In genomic region chr11:133096981-133097380, GRCh38 we compare ENCODE assay signal across 22 cellular contexts.
DNase-seq lines count a peak whose midpoint lies in the region; ATAC-seq, FAIRE-seq and TF ChIP-seq lines count a peak whose summit lies in the region.
"Had no signal": no experiment of that assay in that cellular context is flagged by ENCODE, and none has a peak within 500 bp of the region (broad histone marks: within the 10 kb centered on the region; RNA-seq: fewer than 3 reads in every experiment).

No MANE protein-coding gene starts in this region.

- H3K79me2 ChIP-seq in HepG2 (ENCODE audit: insufficient read depth, low read length) (no peaks in the 10 kb centered on the region), K562 (ENCODE audit: control insufficient read depth, insufficient read depth, low read length) (no peaks in the 10 kb centered on the region)

- H3K27me3 ChIP-seq in HepG2 (ENCODE audit: control insufficient read depth in 1 of 2, insufficient read depth in 2 of 2, low read length in 2 of 2) (no peaks in the 10 kb centered on the region), right lobe of liver (no peaks in the 10 kb centered on the region), IMR-90 (ENCODE audit: control insufficient read depth, insufficient read depth, low read length) (no peaks in the 10 kb centered on the region), K562 (ENCODE audit: control insufficient read depth in 2 of 2, insufficient read depth in 2 of 2, low read length in 2 of 2) (no peaks in the 10 kb centered on the region), upper lobe of right lung (no peaks in the 10 kb centered on the region)
- H3K27me3 ChIP-seq: BE2C, BLaER1 had no signal

- TF ChIP-seq POLR2A in HepG2 (IDR thresholded peaks at IDR 0.05; ENCODE audit: insufficient read depth in 1 of 2, low read depth in 2 of 2, low read length in 2 of 2), result no peak
- no peak for TF ChIP-seq POLR2A in right lobe of liver (IDR thresholded peaks at IDR 0.05)
- TF ChIP-seq POLR2A in IMR-90 (IDR thresholded peaks at IDR 0.05; ENCODE audit: low read depth, low read length), result no peak
- no peak for TF ChIP-seq POLR2A in K562 (conservative IDR thresholded peaks at IDR 0.05)

- no peak overlapping the region for H2AK9ac ChIP-seq in IMR-90 (replicated peaks; ENCODE audit: low read depth, low read length, poor library complexity)

- WGBS in HepG2 (ENCODE audit: low lambda C conversion rate), result 34% methylated on average over 5 of the region's 5 CpGs
- WGBS in right lobe of liver (ENCODE audit: insufficient coverage, low coverage, low lambda C conversion rate, missing lambda C conversion rate), result 75% methylated on average over 5 of the region's 5 CpGs
- WGBS in IMR-90 (ENCODE audit: extremely low coverage in 2 of 2, insufficient read length in 1 of 2), 2 experiments, result no CpG with 5 or more reads among the region's 5 CpGs
- 1% methylated on average over 5 of the region's 5 CpGs for WGBS in K562 (ENCODE audit: insufficient coverage, low coverage, missing lambda C conversion rate)

- H3K9me1 ChIP-seq in IMR-90 (ENCODE audit: insufficient read depth, low read length) (no peaks in the 10 kb centered on the region), K562 (ENCODE audit: control insufficient read depth, insufficient read depth, low read length) (no peaks in the 10 kb centered on the region)

- H3K23ac ChIP-seq in IMR-90 (ENCODE audit: low read depth, low read length), result no peak overlapping the region

- H4K5ac ChIP-seq in IMR-90 (ENCODE audit: low read depth, low read length), result no peak overlapping the region

- no peak overlapping the region for H2AK5ac ChIP-seq in IMR-90 (ENCODE audit: low read depth, low read length)

- intact Hi-C loops in HepG2 (cut with micrococcal nuclease; ENCODE audit: unreplicated experiment) (no loop called here), right lobe of liver (cut with DNase I) (no loop called here), IMR-90 (cut with micrococcal nuclease) (no loop called here), K562 (cut with micrococcal nuclease) (no loop called here), upper lobe of right lung (cut with DNase I) (no loop called here)

- POLR2A ChIA-PET in HepG2 (lab: Yijun Ruan, JAX) (no interaction called here), IMR-90 (lab: Charles Lee; ENCODE audit: unreplicated experiment) (no interaction called here), K562 (lab: Yijun Ruan, JAX) (no interaction called here)

- FAIRE-seq in HepG2 (lab: Jason Lieb, UNC) (no peak), K562 (lab: Jason Lieb, UNC) (no peak)
- FAIRE-seq: D721Med, G401.6, GM12891, GM19239 had no signal

- H2BK5ac ChIP-seq in IMR-90 (ENCODE audit: low read depth, low read length, poor library complexity, severe bottlenecking), result no peak overlapping the region

- H3K27ac ChIP-seq in HepG2 (ENCODE audit: extremely low read length, insufficient read depth, low read length), result no peak overlapping the region
- no peak overlapping the region for H3K27ac ChIP-seq in right lobe of liver
- H3K27ac ChIP-seq in IMR-90 (ENCODE audit: insufficient read depth, low read length), result no peak overlapping the region
- no peak overlapping the region for H3K27ac ChIP-seq in K562 (ENCODE audit: extremely low read depth, low read depth, low read length)
- H3K27ac ChIP-seq in upper lobe of right lung, result no peak overlapping the region
- H3K27ac ChIP-seq: 22Rv1, BLaER1 had no signal

- H3K4me2 ChIP-seq in HepG2 (ENCODE audit: low read depth, low read length) (no peak overlapping the region), IMR-90 (ENCODE audit: low read depth, low read length) (no peak overlapping the region), K562 (ENCODE audit: insufficient read depth, low read length) (no peak overlapping the region)
- H3K4me2 ChIP-seq: BLaER1 had no signal

- H4K8ac ChIP-seq in IMR-90 (ENCODE audit: low read depth in 2 of 2, low read length in 2 of 2), result no peak overlapping the region

- ATAC-seq in HepG2 (no peak), right lobe of liver (no peak), IMR-90 (ENCODE audit: low read depth) (no peak), K562 (no peak), upper lobe of right lung (no peak)
- ATAC-seq: CD8-positive, alpha-beta T cell had no signal

- H3K18ac ChIP-seq in IMR-90 (ENCODE audit: low read depth, low read length), result no peak overlapping the region

- H2BK20ac ChIP-seq in IMR-90 (ENCODE audit: low read depth, low read length), result no peak overlapping the region

- dilution Hi-C loops in IMR-90 (cut with HindIII; ENCODE audit: low sequenced_read_pairs, unreplicated experiment), result no loop called here

- H3K4me1 ChIP-seq in HepG2 (ENCODE audit: insufficient read depth, low read length) (no peaks in the 10 kb centered on the region), right lobe of liver (no peaks in the 10 kb centered on the region), IMR-90 (ENCODE audit: control insufficient read depth, insufficient read depth, low read length) (no peaks in the 10 kb centered on the region), K562 (replicated peaks in 1 of 2; ENCODE audit: control insufficient read depth in 2 of 2, insufficient read depth in 2 of 2, low read length in 2 of 2) (no peaks in the 10 kb centered on the region), upper lobe of right lung (no peaks in the 10 kb centered on the region)
- H3K4me1 ChIP-seq: BE2C, BLaER1, Caco-2 had no signal

- H3K36me3 ChIP-seq in HepG2 (replicated peaks in 1 of 2; ENCODE audit: control insufficient read depth in 1 of 2, insufficient read depth in 2 of 2, low read length in 2 of 2) (no peaks in the 10 kb centered on the region), right lobe of liver (no peaks in the 10 kb centered on the region), IMR-90 (ENCODE audit: control insufficient read depth, insufficient read depth, low read length) (no peaks in the 10 kb centered on the region), K562 (ENCODE audit: control insufficient read depth, insufficient read depth, low read length) (no peaks in the 10 kb centered on the region), upper lobe of right lung (no peaks in the 10 kb centered on the region)
- H3K36me3 ChIP-seq: BE2C, BLaER1 had no signal

- TF ChIP-seq RAD21 in HepG2 (CRISPR knock-in tag; IDR thresholded peaks at IDR 0.05), result no peak
- TF ChIP-seq RAD21 in IMR-90 (IDR thresholded peaks at IDR 0.05; ENCODE audit: low read length), result no peak
- TF ChIP-seq RAD21 in K562 (CRISPR knock-in tag; conservative IDR thresholded peaks at IDR 0.05 in 1 of 2, IDR thresholded peaks at IDR 0.05 in 1 of 2), result no peak

- no peak overlapping the region for H2BK120ac ChIP-seq in IMR-90 (ENCODE audit: low read depth, low read length)

- DNase-seq in HepG2 (ENCODE audit: low spot score) (no peak), right lobe of liver (no peak), IMR-90 (no peak), K562 (ENCODE audit: extremely low read depth in 1 of 4, low spot score in 3 of 4) (no peak), upper lobe of right lung (no peak), globus pallidus (ENCODE audit: low spot score) (no peak), midbrain (lab: John Stamatoyannopoulos, UW) (no peak)
- DNase-seq: ACHN; BE2C; C1 segment of cervical spinal cord; Caco-2; Calu3; CD4-positive, alpha-beta T cell; CD8-positive, alpha-beta T cell; DMS79 treated with DMSO at 0.1 percent for 48 hours; GF-D8 had no signal

- H3K4me3 ChIP-seq in HepG2 (replicated peaks in 1 of 3; ENCODE audit: insufficient read depth in 1 of 3, low read depth in 2 of 3, low read length in 3 of 3) (no peak overlapping the region), right lobe of liver (no peak overlapping the region), IMR-90 (ENCODE audit: insufficient read depth, low read depth, low read length) (no peak overlapping the region), K562 (no peak overlapping the region), upper lobe of right lung (no peak overlapping the region)
- H3K4me3 ChIP-seq: BLaER1 had no signal

- TF ChIP-seq CTCF in HepG2 (CRISPR knock-in tag; IDR thresholded peaks at IDR 0.05), result no peak
- no peak for TF ChIP-seq CTCF in right lobe of liver (IDR thresholded peaks at IDR 0.05)
- TF ChIP-seq CTCF in IMR-90 (conservative IDR thresholded peaks at IDR 0.05; ENCODE audit: low read depth, low read length), result no peak
- no peak for TF ChIP-seq CTCF in K562 (IDR thresholded peaks at IDR 0.05 in 2 of 3, conservative IDR thresholded peaks at IDR 0.05 in 1 of 3; ENCODE audit: insufficient read depth in 2 of 3, low read depth in 1 of 3, low read length in 3 of 3)
- no peak for TF ChIP-seq CTCF in upper lobe of right lung (IDR thresholded peaks at IDR 0.05)

- H3K9me3 ChIP-seq in HepG2 (ENCODE audit: low read length) (no peaks in the 10 kb centered on the region), right lobe of liver (no peaks in the 10 kb centered on the region), IMR-90 (ENCODE audit: control insufficient read depth, insufficient read depth, low read length) (no peaks in the 10 kb centered on the region), K562 (replicated peaks; ENCODE audit: control insufficient read depth, insufficient read depth, low read depth, low read length) (no peaks in the 10 kb centered on the region), upper lobe of right lung (no peaks in the 10 kb centered on the region)
- H3K9me3 ChIP-seq: BE2C, BLaER1 had no signal

- TF ChIP-seq EP300 in HepG2 (IDR thresholded peaks at IDR 0.05; ENCODE audit: low read depth in 2 of 2, low read length in 2 of 2), result no peak
- no peak for TF ChIP-seq EP300 in HepG2 (CRISPR knock-in tag; IDR thresholded peaks at IDR 0.05; ENCODE audit: borderline replicate concordance)
- TF ChIP-seq EP300 in K562 (IDR thresholded peaks at IDR 0.05; ENCODE audit: low read length), result no peak

- no peaks in the 10 kb centered on the region for H4K20me1 ChIP-seq in HepG2 (ENCODE audit: insufficient read depth, low read length)
- no peaks in the 10 kb centered on the region for H4K20me1 ChIP-seq in IMR-90 (ENCODE audit: insufficient read depth, low read length)
- no peaks in the 10 kb centered on the region for H4K20me1 ChIP-seq in K562 (replicated peaks; ENCODE audit: control insufficient read depth, insufficient read depth, low read length)
- H4K20me1 ChIP-seq: BLaER1 had no signal

- no peak overlapping the region for H3K4ac ChIP-seq in IMR-90 (ENCODE audit: low read depth, low read length)

- no peak overlapping the region for H4K91ac ChIP-seq in IMR-90 (ENCODE audit: insufficient read depth, low read depth, low read length)

- BruUV-seq in HepG2 (replicated peaks; lab: Mats Ljungman, UMichigan) (no TSS peak), IMR-90 (replicated peaks; lab: Mats Ljungman, UMichigan) (no TSS peak), K562 (replicated peaks; lab: Mats Ljungman, UMichigan) (no TSS peak)

- no peak overlapping the region for H3K56ac ChIP-seq in IMR-90 (ENCODE audit: extremely low read depth, insufficient read depth, low read length)

- in situ Hi-C loops in HepG2 (cut with HindIII; ENCODE audit: extremely low pct_ligation_motif_present, low pct_unique_long_range_greater_than_20kb), result no loop called here
- in situ Hi-C loops in IMR-90 (cut with MboI; ENCODE audit: low sequenced_read_pairs), result no loop called here
- in situ Hi-C loops in K562 (cut with MboI), result no loop called here

- H2AFZ ChIP-seq in HepG2 (ENCODE audit: low read length), result no peak overlapping the region
- H2AFZ ChIP-seq in IMR-90 (replicated peaks; ENCODE audit: low read length, poor library complexity), result no peak overlapping the region
- H2AFZ ChIP-seq in K562 (ENCODE audit: low read depth, low read length), result no peak overlapping the region

- no peak overlapping the region for H2BK15ac ChIP-seq in IMR-90 (ENCODE audit: low read depth, low read length)

- CTCF ChIA-PET in HepG2 (lab: Yijun Ruan, JAX; ENCODE audit: low intra/inter-chr PET ratio, low total read pairs) (no interaction called here), IMR-90 (lab: Yijun Ruan, JAX) (no interaction called here), K562 (lab: Yijun Ruan, JAX; ENCODE audit: low intra/inter-chr PET ratio) (no interaction called here)

- no peak overlapping the region for H3K14ac ChIP-seq in IMR-90 (replicated peaks; ENCODE audit: low read depth, low read length)

- no peaks in the 10 kb centered on the region for H3K79me1 ChIP-seq in IMR-90 (ENCODE audit: low read depth in 1 of 2, low read length in 2 of 2)

- H3K9ac ChIP-seq in HepG2 (ENCODE audit: insufficient read depth, low read depth, low read length) (no peak overlapping the region), IMR-90 (ENCODE audit: low read depth, low read length) (no peak overlapping the region), K562 (ENCODE audit: insufficient read depth in 1 of 2, low read depth in 2 of 2, low read length in 2 of 2) (no peak overlapping the region)
- H3K9ac ChIP-seq: BLaER1 had no signal

Comparison
In these comparisons a context has a peak if more than half of its experiments do, and no peak if none do; other contexts are left out.
1. Of the 241 proteins assayed by ChIP-seq in both HepG2 and K562: peak only in HepG2: none; only in K562: none; in both: CEBPB; in neither: 239; mixed calls (peak in some experiments, not most) for 1.